In the genomic region with DNA sequence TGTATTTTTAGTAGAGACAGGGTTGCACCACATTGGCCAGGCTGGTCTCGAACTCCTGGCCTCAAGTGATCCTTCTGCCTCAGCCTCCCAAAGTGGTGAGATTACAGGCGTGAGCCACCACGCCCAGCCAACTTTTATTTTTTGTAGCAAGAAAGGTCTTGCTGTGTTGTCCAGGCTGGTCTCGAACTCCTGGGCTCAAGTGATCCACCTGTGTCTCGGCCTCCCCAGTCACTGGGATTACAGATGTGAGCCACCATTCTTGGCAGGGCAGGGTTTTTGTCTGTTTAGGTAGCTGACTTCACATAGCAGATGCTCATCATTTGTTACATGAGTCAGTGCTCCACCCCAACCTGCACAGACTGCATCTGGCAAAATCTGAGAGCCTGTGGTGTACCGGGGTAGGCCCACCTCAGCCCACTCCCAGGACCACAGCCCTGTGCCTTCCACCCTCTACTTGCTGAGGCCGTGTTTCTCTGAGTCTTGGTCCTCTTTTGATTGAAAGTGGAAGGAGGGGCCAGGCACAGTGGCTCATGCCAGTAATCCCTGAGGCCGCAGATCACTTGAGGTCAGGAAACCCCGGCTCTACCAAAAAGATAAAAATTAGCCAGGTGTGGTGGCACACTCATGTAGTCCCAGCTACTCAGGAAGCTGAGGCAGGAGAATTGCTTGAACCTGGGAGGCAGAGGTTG, we compare ENCODE assay signal across 22 cellular contexts. TPM values are rescaled to one million over a fixed set of nuclear protein-coding genes. Genes with fewer than 3 reads are reported as not detected.
"Had no signal": no experiment of that assay in that cellular context is flagged by ENCODE, and none has a peak within 500 bp of the region (broad histone marks: within the 10 kb centered on the region; RNA-seq: fewer than 3 reads in every experiment).

No MANE protein-coding gene starts in this region.

- FAIRE-seq: pancreas had no signal

- H3K9me3 ChIP-seq: left ventricle myocardium inferior, pancreas, psoas muscle, right atrium auricular region, tibial artery had no signal

- H3K27ac ChIP-seq: cardiac muscle cell, left ventricle myocardium inferior, pancreas, psoas muscle, right atrium auricular region, tibial artery had no signal

- DNase-seq: activated CD4-positive, alpha-beta memory T cell treated with anti-CD3 and anti-CD28 coated beads for 36 hours; activated CD4-positive, alpha-beta T cell treated with anti-CD3 and anti-CD28 coated beads for 48 hours; activated gamma-delta T cell; activated naive CD4-positive, alpha-beta T cell treated with anti-CD3 and anti-CD28 coated beads, Interleukin-2, amount 50 U/mL, for 16 hours; activated naive CD8-positive, alpha-beta T cell treated with anti-CD3 and anti-CD28 coated beads, Interleukin-2, amount 50 U/mL, for 24 hours; cortex of kidney; erythroblast; foreskin melanocyte; glutamatergic neuron; hippocampal formation; kidney glomerular epithelial cell; left ventricle myocardium inferior; naive thymus-derived CD4-positive, alpha-beta T cell; pancreas; psoas muscle; stimulated activated CD4-positive, alpha-beta T cell treated with anti-CD3 and anti-CD28 coated beads, Interleukin-4, amount 100 ng/mL, for 24 hours; tibial artery had no signal

- ATAC-seq: activated naive CD8-positive, alpha-beta T cell treated with anti-CD3 and anti-CD28 coated beads, Interleukin-2, amount 50 U/mL, for 24 hours; naive thymus-derived CD4-positive, alpha-beta T cell; pancreas; psoas muscle had no signal

- H3K4me3 ChIP-seq: cardiac muscle cell, left ventricle myocardium inferior, pancreas, psoas muscle, right atrium auricular region, tibial artery had no signal

- H3K27me3 ChIP-seq: cardiac muscle cell, pancreas, right atrium auricular region, tibial artery had no signal

RNA-seq across cellular contexts. Expression of a gene that starts 23.7 kb away (rescaled TPM):
- total RNA-seq: activated CD4-positive, alpha-beta memory T cell treated with anti-CD3 and anti-CD28 coated beads for 36 hours; cardiac muscle cell; cerebellum; left ventricle myocardium inferior; lung microvascular endothelial cell; naive thymus-derived CD4-positive, alpha-beta T cell; pancreas; psoas muscle; right atrium auricular region; urinary bladder had no signal
- polyA plus RNA-seq: cardiac muscle cell; naive thymus-derived CD4-positive, alpha-beta T cell; pancreas; urinary bladder had no signal
